ENCODE assay signal across 9 cellular contexts in the genomic region with DNA sequence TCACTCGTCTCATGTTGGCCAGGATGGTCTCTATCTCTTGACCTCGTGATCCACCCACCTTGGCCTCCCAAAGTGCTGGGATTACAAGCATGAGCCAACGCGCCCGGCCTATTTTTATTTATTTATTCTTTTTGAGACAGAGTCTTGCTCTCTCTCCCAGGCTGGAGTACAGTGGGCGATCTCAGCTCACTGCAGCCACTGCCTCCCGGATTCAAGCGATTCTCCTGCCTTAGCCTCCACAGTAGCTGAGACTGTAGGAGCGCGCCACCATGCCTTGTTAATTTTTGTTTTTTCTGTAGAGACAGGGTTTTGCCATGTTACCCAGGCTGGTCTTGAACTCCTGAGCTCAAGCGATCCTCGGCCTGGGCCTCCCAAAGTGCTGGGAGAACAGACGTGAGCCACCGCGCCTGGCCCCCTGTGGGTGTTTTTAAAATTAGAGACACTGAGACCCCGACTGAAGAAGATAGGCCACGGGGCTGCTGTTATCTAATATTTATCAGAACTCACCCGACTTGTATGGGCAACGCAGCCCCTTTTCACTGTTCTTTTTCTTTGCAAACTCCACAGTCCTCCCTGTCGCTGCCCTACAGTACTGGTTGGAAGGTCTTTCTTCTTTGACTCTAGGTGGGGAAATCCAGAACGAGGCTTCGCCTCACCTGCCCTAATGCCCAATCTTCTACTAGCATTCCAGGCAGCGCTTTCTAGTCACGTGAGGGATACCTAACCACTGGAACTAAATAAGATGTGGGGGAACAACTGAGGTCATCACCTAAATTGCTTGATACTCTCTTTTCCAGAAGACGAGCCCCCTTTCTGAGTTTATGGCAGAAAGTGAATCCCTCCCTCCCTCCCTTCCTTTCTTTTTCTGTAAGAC. TPM values are rescaled to one million over a fixed set of nuclear protein-coding genes. Genes with fewer than 3 reads are reported as not detected.
DNase-seq lines count a peak whose midpoint lies in the region; ATAC-seq and TF ChIP-seq lines count a peak whose summit lies in the region.
"Had no signal": no experiment of that assay in that cellular context is flagged by ENCODE, and none has a peak within 500 bp of the region (broad histone marks: within the 10 kb centered on the region; RNA-seq: fewer than 3 reads in every experiment).

No MANE protein-coding gene starts in this region.

- H3K9me3 Mint-ChIP-seq in CD8-positive, alpha-beta T cell = no peaks in the 10 kb centered on the region

- peaks cover 20% of the 10 kb centered on the region for H3K79me2 ChIP-seq in PC-9 (ENCODE audit: low read depth)

- DNase-seq in CD8-positive, alpha-beta T cell = no peak
- DNase-seq in PC-9 (no peak), esophagus muscularis mucosa (ENCODE audit: extremely low spot score) (no peak), psoas muscle (no peak), NCI-H128 (lab: John Stamatoyannopoulos, UW; ENCODE audit: unreplicated experiment) (no peak), NCI-H446 treated with DMSO at 0.1 percent for 48 hours (lab: John Stamatoyannopoulos, UW) (no peak), HK-2 (ENCODE audit: unreplicated experiment) (no peak)

- POLR2A ChIA-PET in CD8-positive, alpha-beta T cell (lab: Charles Lee) = no interaction called here
- POLR2A ChIA-PET in PC-9 (lab: Charles Lee; ENCODE audit: unreplicated experiment) = no interaction called here

- H3K9me3 ChIP-seq in CD8-positive, alpha-beta T cell (ENCODE audit: low read length) = no peaks in the 10 kb centered on the region
- H3K9me3 ChIP-seq in PC-9 (ENCODE audit: insufficient read depth, low read depth) (no peaks in the 10 kb centered on the region), esophagus muscularis mucosa (no peaks in the 10 kb centered on the region), psoas muscle (no peaks in the 10 kb centered on the region)

- no peak overlapping the region for H2AFZ ChIP-seq in PC-9

- H3K4me2 ChIP-seq in PC-9 = peak overlapping the region; percentile 21; the same call in 1 of the 2 replicates

- H3K27me3 ChIP-seq in CD8-positive, alpha-beta T cell (ENCODE audit: insufficient read depth, low read length) = no peaks in the 10 kb centered on the region
- H3K27me3 ChIP-seq in PC-9 (ENCODE audit: insufficient read depth, low read depth) = no peaks in the 10 kb centered on the region
- no peaks in the 10 kb centered on the region for H3K27me3 ChIP-seq in esophagus muscularis mucosa
- H3K27me3 ChIP-seq in psoas muscle (ENCODE audit: insufficient read depth in 3 of 3, low read length in 2 of 3) = no peaks in the 10 kb centered on the region

- H4K20me1 ChIP-seq in PC-9 (ENCODE audit: insufficient read depth) = no peaks in the 10 kb centered on the region

- H3K36me3 ChIP-seq in CD8-positive, alpha-beta T cell (ENCODE audit: insufficient read depth, low read length) = no peaks in the 10 kb centered on the region
- H3K36me3 ChIP-seq in PC-9 (ENCODE audit: low read depth) (no peaks in the 10 kb centered on the region), esophagus muscularis mucosa (peaks cover 0 to 3% (median 1%) of the 10 kb centered on the region in 4 donors), psoas muscle (ENCODE audit: insufficient read depth in 1 of 2, low read depth in 1 of 2) (peaks cover 0 to 15% of the 10 kb centered on the region in 2 donors)

- H3K27ac ChIP-seq in CD8-positive, alpha-beta T cell (ENCODE audit: low read depth, low read length) = no peak overlapping the region
- H3K27ac ChIP-seq in PC-9 = peak overlapping the region; percentile 90
- peak overlapping the region; percentile 96 to 100 (median 98) for H3K27ac ChIP-seq in esophagus muscularis mucosa (replicated peaks in 1 of 4)
- H3K27ac ChIP-seq in psoas muscle = peak overlapping the region; percentile 100

- H3K27ac Mint-ChIP-seq in CD8-positive, alpha-beta T cell = peak overlapping the region; percentile 97

- 93% methylated on average over 25 of the region's 25 CpGs for WGBS in esophagus muscularis mucosa
- 90 to 95% (median 91%) methylated on average over 25 of the region's 25 CpGs for WGBS in psoas muscle, 3 donors

- intact Hi-C loops in CD8-positive, alpha-beta T cell (cut with DNase I, micrococcal nuclease) = loop anchor here (5.0 to 10.0 kb wide), 6 partner anchors 151 to 1771 kb away; a partner anchor contains a TSS
- intact Hi-C loops in PC-9 (cut with micrococcal nuclease; ENCODE audit: unreplicated experiment) (loop anchor here (5.0 to 10.0 kb wide), 3 partner anchors 44 to 457 kb away; a partner anchor contains a TSS), esophagus muscularis mucosa (cut with DNase I) (loop anchor here (10.0 kb wide), 2 partner anchors 57 to 513 kb away; a partner anchor contains a TSS), psoas muscle (cut with DNase I) (loop anchor here (5.0 kb wide), 1 partner anchor 511 kb away; a partner anchor contains a TSS)

- TSS peak; percentile 40 for BruUV-seq in PC-9 (replicated peaks; lab: Mats Ljungman, UMichigan)

- no peak for TF ChIP-seq CTCF in CD8-positive, alpha-beta T cell (IDR thresholded peaks at IDR 0.05)
- TF ChIP-seq CTCF in PC-9 (conservative IDR thresholded peaks at IDR 0.05) = no peak
- TF ChIP-seq CTCF in esophagus muscularis mucosa (IDR thresholded peaks at IDR 0.05) = no peak
- TF ChIP-seq CTCF in psoas muscle (IDR thresholded peaks at IDR 0.05) = no peak

- peaks cover 28% of the 10 kb centered on the region for H3K4me1 Mint-ChIP-seq in CD8-positive, alpha-beta T cell (ENCODE audit: low read depth)

- peak overlapping the region; percentile 91 for H3K4me3 Mint-ChIP-seq in CD8-positive, alpha-beta T cell

- no peaks in the 10 kb centered on the region for H3K27me3 Mint-ChIP-seq in CD8-positive, alpha-beta T cell (ENCODE audit: low read depth)

- H3F3A ChIP-seq in PC-9 (ENCODE audit: insufficient read depth, low read depth) = peaks cover 36% of the 10 kb centered on the region; the same call in 1 of the 2 replicates

- H3K36me3 Mint-ChIP-seq in CD8-positive, alpha-beta T cell = peaks cover 9% of the 10 kb centered on the region

- no peak for TF ChIP-seq EP300 in esophagus muscularis mucosa (IDR thresholded peaks at IDR 0.05)

- no peak overlapping the region for H3K4me3 ChIP-seq in CD8-positive, alpha-beta T cell (ENCODE audit: low read depth, low read length)
- H3K4me3 ChIP-seq in PC-9 (no peak overlapping the region; the same call in 1 of the 2 replicates), esophagus muscularis mucosa (peak overlapping the region in 3 of 4 donors; percentile 79 to 87 (median 79)), psoas muscle (peak overlapping the region; percentile 92)

- TF ChIP-seq POLR2A in esophagus muscularis mucosa (IDR thresholded peaks at IDR 0.05; ENCODE audit: low read depth) = no peak

- H3K9me2 ChIP-seq in PC-9 (ENCODE audit: insufficient read depth) = no peaks in the 10 kb centered on the region

- peaks cover 19% of the 10 kb centered on the region for H3K4me1 ChIP-seq in CD8-positive, alpha-beta T cell (ENCODE audit: insufficient read depth, low read length)
- H3K4me1 ChIP-seq in PC-9 (replicated peaks; ENCODE audit: insufficient read depth) = peaks cover 21% of the 10 kb centered on the region
- H3K4me1 ChIP-seq in esophagus muscularis mucosa = peaks cover 9 to 26% (median 22%) of the 10 kb centered on the region in 4 donors
- H3K4me1 ChIP-seq in psoas muscle = peaks cover 14% of the 10 kb centered on the region

- CTCF ChIA-PET in CD8-positive, alpha-beta T cell (lab: Charles Lee) = no interaction called here
- CTCF ChIA-PET in PC-9 (lab: Charles Lee) = no interaction called here

- no peak for ATAC-seq in CD8-positive, alpha-beta T cell
- ATAC-seq in psoas muscle = no peak
- no peak for ATAC-seq in HG03457 (IDR thresholded peaks at IDR 0.05; ENCODE audit: unreplicated experiment)

RNA-seq across cellular contexts. Expression of a gene that starts 1.3 kb away (rescaled TPM):
- 100 to 1,000 TPM; 377 to 380 TPM for total RNA-seq in CD8-positive, alpha-beta T cell
- total RNA-seq in PC-9 (2021) (85.6 and 143 TPM in 2 replicates), esophagus muscularis mucosa (100 to 1,000 TPM; 142 to 352 (median 213) TPM), psoas muscle (100 to 1,000 TPM; 124 to 255 (median 218) TPM)
- 100 to 1,000 TPM in 2 of 3 donors, 10 to 100 TPM in 1; 36.1 to 268 (median 194) TPM for polyA plus RNA-seq in psoas muscle

RNA-seq across cellular contexts. Expression of a gene that starts 32.5 kb away (rescaled TPM):
- total RNA-seq in CD8-positive, alpha-beta T cell = not detected
- total RNA-seq in PC-9 (2021) = 2.6 and 4.2 TPM in 2 replicates
- 1 to 10 TPM in 1 of 4 donors, under 1 TPM in 1, not detected in 2; 0.17 to 1.6 TPM for total RNA-seq in esophagus muscularis mucosa
- total RNA-seq in psoas muscle = not detected
- polyA plus RNA-seq in psoas muscle = not detected
- total RNA-seq: left lobe of liver had no signal

RNA-seq across cellular contexts. Expression of a gene that starts 39.4 kb away (rescaled TPM):
- total RNA-seq in CD8-positive, alpha-beta T cell = not detected
- total RNA-seq in PC-9 (2021) (20.2 and 22.4 TPM in 2 replicates), esophagus muscularis mucosa (1 to 10 TPM in 1 of 4 donors, under 1 TPM in 2, not detected in 1; 0.40 to 1.2 (median 0.58) TPM), psoas muscle (under 1 TPM in 2 of 4 donors, not detected in 2; 0.56 to 0.66 TPM)
- under 1 TPM in 2 of 3 donors, not detected in 1; 0.03 to 0.04 TPM for polyA plus RNA-seq in psoas muscle

Comparison
In these comparisons a context has a peak if more than half of its experiments do, and no peak if none do; other contexts are left out.
1. H3K4me3 ChIP-seq: peak in esophagus muscularis mucosa (3 of 4) and psoas muscle (single experiment); none in CD8-positive, alpha-beta T cell (single experiment) and PC-9 (single experiment).